9 cellular contexts compared by ENCODE assay signal in genomic region chr11:34302046-34302921, GRCh38. TPM values are rescaled to one million over a fixed set of nuclear protein-coding genes. Genes with fewer than 3 reads are reported as not detected.
A peak's percentile ranks its signal among the peaks of the same experiment; 100 is the strongest.
DNase-seq lines count a peak whose midpoint lies in the region; ATAC-seq and TF ChIP-seq lines count a peak whose summit lies in the region.
"Had no signal": no experiment of that assay in that cellular context is flagged by ENCODE, and none has a peak within 500 bp of the region (broad histone marks: within the 10 kb centered on the region; RNA-seq: fewer than 3 reads in every experiment).

No MANE protein-coding gene starts in this region.

- ATAC-seq in GM21390 (IDR thresholded peaks at IDR 0.05; ENCODE audit: unreplicated experiment) (peak; percentile 75), upper lobe of right lung (no peak)

- POLR2A ChIA-PET in BJ (lab: Charles Lee), result interaction anchor here (1.0 kb wide), 1 partner anchor 123 kb away, joined by 3 read pairs; no protein-coding TSS in a partner anchor

- H3K4me1 ChIP-seq in upper lobe of right lung (peaks cover 3% of the 10 kb centered on the region), ovary (ENCODE audit: insufficient read depth) (no peaks in the 10 kb centered on the region)

- H3K4me3 ChIP-seq in BJ (ENCODE audit: low read depth, low read length), result no peak overlapping the region
- no peak overlapping the region for H3K4me3 ChIP-seq in upper lobe of right lung
- no peak overlapping the region for H3K4me3 ChIP-seq in ovary

- H3K4me1 Mint-ChIP-seq in activated T-cell treated with anti-CD3 and anti-CD28 coated beads, Interleukin-2, amount 50 U/mL, for 24 hours (ENCODE audit: low read depth), result peaks cover under 1% of the 10 kb centered on the region

- TF ChIP-seq EP300 in ovary (IDR thresholded peaks at IDR 0.05), result no peak

- DNase-seq in BJ (ENCODE audit: low read depth), result peak; percentile 96
- DNase-seq in HS-27A (ENCODE audit: low read depth), result peak; percentile 94
- DNase-seq in dedifferentiated amniotic fluid mesenchymal stem cell (ENCODE audit: extremely low spot score), result peak; percentile 78
- no peak for DNase-seq in upper lobe of right lung
- no peak for DNase-seq in RPMI8226
- DNase-seq in ovary, result no peak
- DNase-seq in activated T-cell treated with anti-CD3 and anti-CD28 coated beads, Interleukin-2, amount 50 U/mL, for 24 hours, result no peak

- WGBS in ovary, 3 donors, result 65 to 91% (median 89%) methylated on average over 4 of the region's 4 CpGs

- no peak overlapping the region for H3K27ac Mint-ChIP-seq in activated T-cell treated with anti-CD3 and anti-CD28 coated beads, Interleukin-2, amount 50 U/mL, for 24 hours
- H3K27ac Mint-ChIP-seq: dendritic cell treated with granulocyte-macrophage colony-stimulating factor and Interleukin-4, amounts not matched to agents 40 ng/mL and 50 ng/mL, for 4 days had no signal

- CTCF ChIA-PET in BJ (lab: Yijun Ruan, JAX), result interaction anchor here (1.0 to 1.5 kb wide), 5 partner anchors 12 to 56 kb away, joined by 3 to 6 read pairs (median 3); partner anchors contain the start of gene ABTB2

- TF ChIP-seq POLR2A in ovary (IDR thresholded peaks at IDR 0.05), result no peak

- H3K9me3 ChIP-seq in upper lobe of right lung, result no peaks in the 10 kb centered on the region
- H3K9me3 ChIP-seq in ovary, result no peaks in the 10 kb centered on the region

- intact Hi-C loops in upper lobe of right lung (cut with DNase I) (no loop called here), ovary (cut with DNase I) (no loop called here)

- no peaks in the 10 kb centered on the region for H3K27me3 Mint-ChIP-seq in activated T-cell treated with anti-CD3 and anti-CD28 coated beads, Interleukin-2, amount 50 U/mL, for 24 hours
- H3K27me3 Mint-ChIP-seq: dendritic cell treated with granulocyte-macrophage colony-stimulating factor and Interleukin-4, amounts not matched to agents 40 ng/mL and 50 ng/mL, for 4 days had no signal

- H3K27ac ChIP-seq in upper lobe of right lung (no peak overlapping the region), ovary (no peak overlapping the region)

- H3K36me3 Mint-ChIP-seq in activated T-cell treated with anti-CD3 and anti-CD28 coated beads, Interleukin-2, amount 50 U/mL, for 24 hours (ENCODE audit: low read depth), result no peaks in the 10 kb centered on the region

- no peak overlapping the region for H3K4me3 Mint-ChIP-seq in activated T-cell treated with anti-CD3 and anti-CD28 coated beads, Interleukin-2, amount 50 U/mL, for 24 hours
- H3K4me3 Mint-ChIP-seq: dendritic cell treated with granulocyte-macrophage colony-stimulating factor and Interleukin-4, amounts not matched to agents 40 ng/mL and 50 ng/mL, for 4 days had no signal

- no peak for TF ChIP-seq CTCF in BJ (IDR thresholded peaks at IDR 0.05; ENCODE audit: insufficient read depth, low read depth, low read length)
- no peak for TF ChIP-seq CTCF in upper lobe of right lung (IDR thresholded peaks at IDR 0.05)
- TF ChIP-seq CTCF in ovary (IDR thresholded peaks at IDR 0.05), result no peak

- H3K9me3 Mint-ChIP-seq in activated T-cell treated with anti-CD3 and anti-CD28 coated beads, Interleukin-2, amount 50 U/mL, for 24 hours, result no peaks in the 10 kb centered on the region
- H3K9me3 Mint-ChIP-seq: dendritic cell treated with granulocyte-macrophage colony-stimulating factor and Interleukin-4, amounts not matched to agents 40 ng/mL and 50 ng/mL, for 4 days had no signal

- no peaks in the 10 kb centered on the region for H3K36me3 ChIP-seq in BJ (ENCODE audit: control insufficient read depth, insufficient read depth, low read length)
- no peaks in the 10 kb centered on the region for H3K36me3 ChIP-seq in upper lobe of right lung
- no peaks in the 10 kb centered on the region for H3K36me3 ChIP-seq in ovary

- no peaks in the 10 kb centered on the region for H3K27me3 ChIP-seq in BJ (ENCODE audit: control insufficient read depth, insufficient read depth, low read length)
- no peaks in the 10 kb centered on the region for H3K27me3 ChIP-seq in upper lobe of right lung
- H3K27me3 ChIP-seq in ovary, result no peaks in the 10 kb centered on the region

RNA-seq across cellular contexts. Expression of gene ABTB2, which starts 55.5 kb away (rescaled TPM):
- 2.8 and 6.3 TPM in 2 replicates for polyA plus RNA-seq in BJ (2011; rRNA removed)
- 2.5 and 3.2 TPM in 2 replicates for polyA minus RNA-seq in BJ (2011; rRNA and poly(A)+ RNA removed)
- 3.2 TPM for total RNA-seq in upper lobe of right lung
- total RNA-seq in ovary, result 1 to 10 TPM; 1.2 to 7.2 (median 2.6) TPM
- 1 to 10 TPM; 1.7 to 3.7 TPM for polyA plus RNA-seq in ovary

Comparison
In these comparisons a context has a peak if more than half of its experiments do, and no peak if none do; other contexts are left out.
1. DNase-seq: peak in BJ (single experiment), HS-27A (single experiment) and dedifferentiated amniotic fluid mesenchymal stem cell (single experiment); none in upper lobe of right lung (single experiment), RPMI8226 (single experiment), ovary (0 of 5) and activated T-cell treated with anti-CD3 and anti-CD28 coated beads, Interleukin-2, amount 50 U/mL, for 24 hours (single experiment).